3 cellular contexts compared by ENCODE assay signal in the genomic region with DNA sequence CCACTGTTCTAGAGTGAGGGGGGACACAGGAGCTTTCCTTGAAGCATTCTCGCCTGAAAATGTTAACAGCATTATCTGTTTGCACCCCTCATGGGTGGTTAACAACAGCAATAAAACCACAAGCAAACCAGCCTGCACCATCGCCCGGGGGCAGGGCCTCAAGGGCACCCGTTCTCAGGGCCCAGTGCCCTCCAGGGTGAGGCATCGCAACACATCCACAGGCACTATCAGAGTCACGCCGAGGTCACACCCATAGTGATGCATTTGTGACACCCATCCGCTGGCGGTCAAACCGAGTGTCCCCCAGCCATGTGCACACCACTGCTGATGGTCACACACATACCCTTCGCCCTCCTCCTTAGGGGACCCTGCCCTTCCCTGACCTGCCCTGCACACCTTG.
TF ChIP-seq lines count a peak whose summit lies in the region.

No MANE protein-coding gene starts in this region.

TF ChIP-seq in SK-N-SH, 30 proteins besides CTCF, POLR2A, EP300 and RAD21 (continues in another document):
- TF ChIP-seq NRF1 (IDR thresholded peaks at IDR 0.05; ENCODE audit: low read depth, low read length) (no peak), JUND (IDR thresholded peaks at IDR 0.05) (no peak), SMC3 (IDR thresholded peaks at IDR 0.05; ENCODE audit: low read depth, low read length) (no peak), RCOR1 (IDR thresholded peaks at IDR 0.05; ENCODE audit: low read length) (no peak), FOXJ3 (CRISPR knock-in tag; IDR thresholded peaks at IDR 0.05) (no peak)
- TF ChIP-seq, protein P1, sequence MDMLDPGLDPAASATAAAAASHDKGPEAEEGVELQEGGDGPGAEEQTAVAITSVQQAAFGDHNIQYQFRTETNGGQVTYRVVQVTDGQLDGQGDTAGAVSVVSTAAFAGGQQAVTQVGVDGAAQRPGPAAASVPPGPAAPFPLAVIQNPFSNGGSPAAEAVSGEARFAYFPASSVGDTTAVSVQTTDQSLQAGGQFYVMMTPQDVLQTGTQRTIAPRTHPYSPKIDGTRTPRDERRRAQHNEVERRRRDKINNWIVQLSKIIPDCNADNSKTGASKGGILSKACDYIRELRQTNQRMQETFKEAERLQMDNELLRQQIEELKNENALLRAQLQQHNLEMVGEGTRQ (IDR thresholded peaks at IDR 0.05; ENCODE audit: borderline replicate concordance, low read depth, low read length): no peak
- TF ChIP-seq, protein P2, sequence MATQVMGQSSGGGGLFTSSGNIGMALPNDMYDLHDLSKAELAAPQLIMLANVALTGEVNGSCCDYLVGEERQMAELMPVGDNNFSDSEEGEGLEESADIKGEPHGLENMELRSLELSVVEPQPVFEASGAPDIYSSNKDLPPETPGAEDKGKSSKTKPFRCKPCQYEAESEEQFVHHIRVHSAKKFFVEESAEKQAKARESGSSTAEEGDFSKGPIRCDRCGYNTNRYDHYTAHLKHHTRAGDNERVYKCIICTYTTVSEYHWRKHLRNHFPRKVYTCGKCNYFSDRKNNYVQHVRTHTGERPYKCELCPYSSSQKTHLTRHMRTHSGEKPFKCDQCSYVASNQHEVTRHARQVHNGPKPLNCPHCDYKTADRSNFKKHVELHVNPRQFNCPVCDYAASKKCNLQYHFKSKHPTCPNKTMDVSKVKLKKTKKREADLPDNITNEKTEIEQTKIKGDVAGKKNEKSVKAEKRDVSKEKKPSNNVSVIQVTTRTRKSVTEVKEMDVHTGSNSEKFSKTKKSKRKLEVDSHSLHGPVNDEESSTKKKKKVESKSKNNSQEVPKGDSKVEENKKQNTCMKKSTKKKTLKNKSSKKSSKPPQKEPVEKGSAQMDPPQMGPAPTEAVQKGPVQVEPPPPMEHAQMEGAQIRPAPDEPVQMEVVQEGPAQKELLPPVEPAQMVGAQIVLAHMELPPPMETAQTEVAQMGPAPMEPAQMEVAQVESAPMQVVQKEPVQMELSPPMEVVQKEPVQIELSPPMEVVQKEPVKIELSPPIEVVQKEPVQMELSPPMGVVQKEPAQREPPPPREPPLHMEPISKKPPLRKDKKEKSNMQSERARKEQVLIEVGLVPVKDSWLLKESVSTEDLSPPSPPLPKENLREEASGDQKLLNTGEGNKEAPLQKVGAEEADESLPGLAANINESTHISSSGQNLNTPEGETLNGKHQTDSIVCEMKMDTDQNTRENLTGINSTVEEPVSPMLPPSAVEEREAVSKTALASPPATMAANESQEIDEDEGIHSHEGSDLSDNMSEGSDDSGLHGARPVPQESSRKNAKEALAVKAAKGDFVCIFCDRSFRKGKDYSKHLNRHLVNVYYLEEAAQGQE (IDR thresholded peaks at IDR 0.05; ENCODE audit: low read depth, low read length): no peak
- TF ChIP-seq, protein P3, sequence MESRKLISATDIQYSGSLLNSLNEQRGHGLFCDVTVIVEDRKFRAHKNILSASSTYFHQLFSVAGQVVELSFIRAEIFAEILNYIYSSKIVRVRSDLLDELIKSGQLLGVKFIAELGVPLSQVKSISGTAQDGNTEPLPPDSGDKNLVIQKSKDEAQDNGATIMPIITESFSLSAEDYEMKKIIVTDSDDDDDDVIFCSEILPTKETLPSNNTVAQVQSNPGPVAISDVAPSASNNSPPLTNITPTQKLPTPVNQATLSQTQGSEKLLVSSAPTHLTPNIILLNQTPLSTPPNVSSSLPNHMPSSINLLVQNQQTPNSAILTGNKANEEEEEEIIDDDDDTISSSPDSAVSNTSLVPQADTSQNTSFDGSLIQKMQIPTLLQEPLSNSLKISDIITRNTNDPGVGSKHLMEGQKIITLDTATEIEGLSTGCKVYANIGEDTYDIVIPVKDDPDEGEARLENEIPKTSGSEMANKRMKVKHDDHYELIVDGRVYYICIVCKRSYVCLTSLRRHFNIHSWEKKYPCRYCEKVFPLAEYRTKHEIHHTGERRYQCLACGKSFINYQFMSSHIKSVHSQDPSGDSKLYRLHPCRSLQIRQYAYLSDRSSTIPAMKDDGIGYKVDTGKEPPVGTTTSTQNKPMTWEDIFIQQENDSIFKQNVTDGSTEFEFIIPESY (IDR thresholded peaks at IDR 0.05; ENCODE audit: borderline replicate concordance, low read depth): no peak
- TF ChIP-seq, protein P4, sequence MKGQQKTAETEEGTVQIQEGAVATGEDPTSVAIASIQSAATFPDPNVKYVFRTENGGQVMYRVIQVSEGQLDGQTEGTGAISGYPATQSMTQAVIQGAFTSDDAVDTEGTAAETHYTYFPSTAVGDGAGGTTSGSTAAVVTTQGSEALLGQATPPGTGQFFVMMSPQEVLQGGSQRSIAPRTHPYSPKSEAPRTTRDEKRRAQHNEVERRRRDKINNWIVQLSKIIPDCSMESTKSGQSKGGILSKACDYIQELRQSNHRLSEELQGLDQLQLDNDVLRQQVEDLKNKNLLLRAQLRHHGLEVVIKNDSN (IDR thresholded peaks at IDR 0.05; ENCODE audit: borderline replicate concordance, low read depth): no peak

TF ChIP-seq in SK-N-SH treated with all-trans-retinoic acid at 6 μM for 48 hours, 23 proteins besides CTCF, POLR2A, EP300 and RAD21:
- TF ChIP-seq, protein P5, sequence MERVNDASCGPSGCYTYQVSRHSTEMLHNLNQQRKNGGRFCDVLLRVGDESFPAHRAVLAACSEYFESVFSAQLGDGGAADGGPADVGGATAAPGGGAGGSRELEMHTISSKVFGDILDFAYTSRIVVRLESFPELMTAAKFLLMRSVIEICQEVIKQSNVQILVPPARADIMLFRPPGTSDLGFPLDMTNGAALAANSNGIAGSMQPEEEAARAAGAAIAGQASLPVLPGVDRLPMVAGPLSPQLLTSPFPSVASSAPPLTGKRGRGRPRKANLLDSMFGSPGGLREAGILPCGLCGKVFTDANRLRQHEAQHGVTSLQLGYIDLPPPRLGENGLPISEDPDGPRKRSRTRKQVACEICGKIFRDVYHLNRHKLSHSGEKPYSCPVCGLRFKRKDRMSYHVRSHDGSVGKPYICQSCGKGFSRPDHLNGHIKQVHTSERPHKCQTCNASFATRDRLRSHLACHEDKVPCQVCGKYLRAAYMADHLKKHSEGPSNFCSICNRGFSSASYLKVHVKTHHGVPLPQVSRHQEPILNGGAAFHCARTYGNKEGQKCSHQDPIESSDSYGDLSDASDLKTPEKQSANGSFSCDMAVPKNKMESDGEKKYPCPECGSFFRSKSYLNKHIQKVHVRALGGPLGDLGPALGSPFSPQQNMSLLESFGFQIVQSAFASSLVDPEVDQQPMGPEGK (CRISPR knock-in tag; IDR thresholded peaks at IDR 0.05; ENCODE audit: borderline replicate concordance): no peak
- TF ChIP-seq GLIS3 (CRISPR knock-in tag; IDR thresholded peaks at IDR 0.05) (no peak), ZFP30 (CRISPR knock-in tag; IDR thresholded peaks at IDR 0.05) (no peak), OSR1 (CRISPR knock-in tag; IDR thresholded peaks at IDR 0.05) (no peak), BACH2 (CRISPR knock-in tag; IDR thresholded peaks at IDR 0.05; ENCODE audit: borderline replicate concordance) (no peak), RARB (CRISPR knock-in tag; IDR thresholded peaks at IDR 0.05) (no peak)
TF ChIP-seq in SK-N-SH treated with all-trans-retinoic acid at 6 μM for 48 hours: peak in this region for 0.

TF ChIP-seq in H1, 55 proteins besides CTCF, POLR2A, EP300 and RAD21:
- TF ChIP-seq ASH2L (IDR thresholded peaks at IDR 0.05; ENCODE audit: low read length) (no peak), NANOG (IDR thresholded peaks at IDR 0.05; ENCODE audit: insufficient read depth, low read depth, low read length, poor library complexity, severe bottlenecking) (no peak), KDM5A (IDR thresholded peaks at IDR 0.05; ENCODE audit: low read length) (no peak), CHD1 (IDR thresholded peaks at IDR 0.05; ENCODE audit: low read depth, low read length) (no peak), SAP30 (IDR thresholded peaks at IDR 0.05; ENCODE audit: insufficient read depth, insufficient replicate concordance, low read length) (no peak), SP1 (IDR thresholded peaks at IDR 0.05; ENCODE audit: low read depth, low read length) (no peak), RXRA (IDR thresholded peaks at IDR 0.05; ENCODE audit: insufficient read depth, low read depth, low read length) (no peak), FOSL1 (IDR thresholded peaks at IDR 0.05; ENCODE audit: insufficient read depth, low read depth, low read length) (no peak), RFX5 (IDR thresholded peaks at IDR 0.05; ENCODE audit: borderline replicate concordance, low read depth, low read length) (no peak), SIRT6 (IDR thresholded peaks at IDR 0.05; ENCODE audit: low read length) (no peak), SRF (IDR thresholded peaks at IDR 0.05; ENCODE audit: low read depth, low read length) (no peak), CHD2 (IDR thresholded peaks at IDR 0.05; ENCODE audit: low read length) (no peak), BACH1 (IDR thresholded peaks at IDR 0.05; ENCODE audit: low read length) (no peak), SIX5 (IDR thresholded peaks at IDR 0.05; ENCODE audit: low read depth, low read length) (no peak), POU5F1 (IDR thresholded peaks at IDR 0.05; ENCODE audit: low read depth, low read length) (no peak), TEAD4 (IDR thresholded peaks at IDR 0.05; ENCODE audit: low read depth, low read length) (no peak), KDM1A (IDR thresholded peaks at IDR 0.05; ENCODE audit: borderline replicate concordance, low read length) (no peak)
- TF ChIP-seq, protein P6, sequence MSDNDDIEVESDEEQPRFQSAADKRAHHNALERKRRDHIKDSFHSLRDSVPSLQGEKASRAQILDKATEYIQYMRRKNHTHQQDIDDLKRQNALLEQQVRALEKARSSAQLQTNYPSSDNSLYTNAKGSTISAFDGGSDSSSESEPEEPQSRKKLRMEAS (IDR thresholded peaks at IDR 0.05): no peak
- TF ChIP-seq, protein P7, sequence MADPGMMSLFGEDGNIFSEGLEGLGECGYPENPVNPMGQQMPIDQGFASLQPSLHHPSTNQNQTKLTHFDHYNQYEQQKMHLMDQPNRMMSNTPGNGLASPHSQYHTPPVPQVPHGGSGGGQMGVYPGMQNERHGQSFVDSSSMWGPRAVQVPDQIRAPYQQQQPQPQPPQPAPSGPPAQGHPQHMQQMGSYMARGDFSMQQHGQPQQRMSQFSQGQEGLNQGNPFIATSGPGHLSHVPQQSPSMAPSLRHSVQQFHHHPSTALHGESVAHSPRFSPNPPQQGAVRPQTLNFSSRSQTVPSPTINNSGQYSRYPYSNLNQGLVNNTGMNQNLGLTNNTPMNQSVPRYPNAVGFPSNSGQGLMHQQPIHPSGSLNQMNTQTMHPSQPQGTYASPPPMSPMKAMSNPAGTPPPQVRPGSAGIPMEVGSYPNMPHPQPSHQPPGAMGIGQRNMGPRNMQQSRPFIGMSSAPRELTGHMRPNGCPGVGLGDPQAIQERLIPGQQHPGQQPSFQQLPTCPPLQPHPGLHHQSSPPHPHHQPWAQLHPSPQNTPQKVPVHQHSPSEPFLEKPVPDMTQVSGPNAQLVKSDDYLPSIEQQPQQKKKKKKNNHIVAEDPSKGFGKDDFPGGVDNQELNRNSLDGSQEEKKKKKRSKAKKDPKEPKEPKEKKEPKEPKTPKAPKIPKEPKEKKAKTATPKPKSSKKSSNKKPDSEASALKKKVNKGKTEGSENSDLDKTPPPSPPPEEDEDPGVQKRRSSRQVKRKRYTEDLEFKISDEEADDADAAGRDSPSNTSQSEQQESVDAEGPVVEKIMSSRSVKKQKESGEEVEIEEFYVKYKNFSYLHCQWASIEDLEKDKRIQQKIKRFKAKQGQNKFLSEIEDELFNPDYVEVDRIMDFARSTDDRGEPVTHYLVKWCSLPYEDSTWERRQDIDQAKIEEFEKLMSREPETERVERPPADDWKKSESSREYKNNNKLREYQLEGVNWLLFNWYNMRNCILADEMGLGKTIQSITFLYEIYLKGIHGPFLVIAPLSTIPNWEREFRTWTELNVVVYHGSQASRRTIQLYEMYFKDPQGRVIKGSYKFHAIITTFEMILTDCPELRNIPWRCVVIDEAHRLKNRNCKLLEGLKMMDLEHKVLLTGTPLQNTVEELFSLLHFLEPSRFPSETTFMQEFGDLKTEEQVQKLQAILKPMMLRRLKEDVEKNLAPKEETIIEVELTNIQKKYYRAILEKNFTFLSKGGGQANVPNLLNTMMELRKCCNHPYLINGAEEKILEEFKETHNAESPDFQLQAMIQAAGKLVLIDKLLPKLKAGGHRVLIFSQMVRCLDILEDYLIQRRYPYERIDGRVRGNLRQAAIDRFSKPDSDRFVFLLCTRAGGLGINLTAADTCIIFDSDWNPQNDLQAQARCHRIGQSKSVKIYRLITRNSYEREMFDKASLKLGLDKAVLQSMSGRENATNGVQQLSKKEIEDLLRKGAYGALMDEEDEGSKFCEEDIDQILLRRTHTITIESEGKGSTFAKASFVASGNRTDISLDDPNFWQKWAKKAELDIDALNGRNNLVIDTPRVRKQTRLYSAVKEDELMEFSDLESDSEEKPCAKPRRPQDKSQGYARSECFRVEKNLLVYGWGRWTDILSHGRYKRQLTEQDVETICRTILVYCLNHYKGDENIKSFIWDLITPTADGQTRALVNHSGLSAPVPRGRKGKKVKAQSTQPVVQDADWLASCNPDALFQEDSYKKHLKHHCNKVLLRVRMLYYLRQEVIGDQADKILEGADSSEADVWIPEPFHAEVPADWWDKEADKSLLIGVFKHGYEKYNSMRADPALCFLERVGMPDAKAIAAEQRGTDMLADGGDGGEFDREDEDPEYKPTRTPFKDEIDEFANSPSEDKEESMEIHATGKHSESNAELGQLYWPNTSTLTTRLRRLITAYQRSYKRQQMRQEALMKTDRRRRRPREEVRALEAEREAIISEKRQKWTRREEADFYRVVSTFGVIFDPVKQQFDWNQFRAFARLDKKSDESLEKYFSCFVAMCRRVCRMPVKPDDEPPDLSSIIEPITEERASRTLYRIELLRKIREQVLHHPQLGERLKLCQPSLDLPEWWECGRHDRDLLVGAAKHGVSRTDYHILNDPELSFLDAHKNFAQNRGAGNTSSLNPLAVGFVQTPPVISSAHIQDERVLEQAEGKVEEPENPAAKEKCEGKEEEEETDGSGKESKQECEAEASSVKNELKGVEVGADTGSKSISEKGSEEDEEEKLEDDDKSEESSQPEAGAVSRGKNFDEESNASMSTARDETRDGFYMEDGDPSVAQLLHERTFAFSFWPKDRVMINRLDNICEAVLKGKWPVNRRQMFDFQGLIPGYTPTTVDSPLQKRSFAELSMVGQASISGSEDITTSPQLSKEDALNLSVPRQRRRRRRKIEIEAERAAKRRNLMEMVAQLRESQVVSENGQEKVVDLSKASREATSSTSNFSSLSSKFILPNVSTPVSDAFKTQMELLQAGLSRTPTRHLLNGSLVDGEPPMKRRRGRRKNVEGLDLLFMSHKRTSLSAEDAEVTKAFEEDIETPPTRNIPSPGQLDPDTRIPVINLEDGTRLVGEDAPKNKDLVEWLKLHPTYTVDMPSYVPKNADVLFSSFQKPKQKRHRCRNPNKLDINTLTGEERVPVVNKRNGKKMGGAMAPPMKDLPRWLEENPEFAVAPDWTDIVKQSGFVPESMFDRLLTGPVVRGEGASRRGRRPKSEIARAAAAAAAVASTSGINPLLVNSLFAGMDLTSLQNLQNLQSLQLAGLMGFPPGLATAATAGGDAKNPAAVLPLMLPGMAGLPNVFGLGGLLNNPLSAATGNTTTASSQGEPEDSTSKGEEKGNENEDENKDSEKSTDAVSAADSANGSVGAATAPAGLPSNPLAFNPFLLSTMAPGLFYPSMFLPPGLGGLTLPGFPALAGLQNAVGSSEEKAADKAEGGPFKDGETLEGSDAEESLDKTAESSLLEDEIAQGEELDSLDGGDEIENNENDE (IDR thresholded peaks at IDR 0.05; ENCODE audit: insufficient replicate concordance, low read length): no peak
- TF ChIP-seq, protein P8, sequence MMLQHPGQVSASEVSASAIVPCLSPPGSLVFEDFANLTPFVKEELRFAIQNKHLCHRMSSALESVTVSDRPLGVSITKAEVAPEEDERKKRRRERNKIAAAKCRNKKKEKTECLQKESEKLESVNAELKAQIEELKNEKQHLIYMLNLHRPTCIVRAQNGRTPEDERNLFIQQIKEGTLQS (IDR thresholded peaks at IDR 0.05; ENCODE audit: insufficient read depth, low read depth, low read length): no peak
